10 cellular contexts compared by ENCODE assay signal in the genomic region with DNA sequence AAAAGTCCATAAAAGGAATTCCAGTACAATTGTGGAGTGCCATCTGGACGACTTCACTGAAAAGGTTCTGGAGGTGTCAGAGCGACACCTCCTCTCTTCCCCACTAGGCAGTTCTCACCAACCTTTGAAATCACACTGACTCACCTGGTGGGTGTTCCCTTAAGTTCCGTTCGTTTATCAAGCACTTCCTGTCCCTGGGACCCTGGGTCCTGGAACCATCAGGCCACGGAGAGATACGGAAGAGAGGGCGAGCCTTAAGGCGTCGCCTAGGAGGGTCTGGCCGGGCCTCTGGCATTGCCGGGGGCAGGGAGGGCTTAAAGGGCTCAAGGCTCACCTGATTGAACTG. TPM values are rescaled to one million over a fixed set of nuclear protein-coding genes. Genes with fewer than 3 reads are reported as not detected.
DNase-seq lines count a peak whose midpoint lies in the region; ATAC-seq and TF ChIP-seq lines count a peak whose summit lies in the region.
"Had no signal": no experiment of that assay in that cellular context is flagged by ENCODE, and none has a peak within 500 bp of the region (broad histone marks: within the 10 kb centered on the region; RNA-seq: fewer than 3 reads in every experiment).

No MANE protein-coding gene starts in this region.

- no peaks in the 10 kb centered on the region for H3K79me2 ChIP-seq in parathyroid adenoma

- intact Hi-C loops in Calu3 (cut with micrococcal nuclease; ENCODE audit: unreplicated experiment), result no loop called here
- intact Hi-C loops in activated naive CD4-positive, alpha-beta T cell treated with anti-CD3 and anti-CD28 coated beads for 36 hours (cut with micrococcal nuclease), result no loop called here

- no TSS peak for BruUV-seq in Calu3 (replicated peaks; lab: Mats Ljungman, UMichigan)

- peak overlapping the region; percentile 93 for H2AFZ ChIP-seq in parathyroid adenoma

- peaks cover 3% of the 10 kb centered on the region for H3K4me1 ChIP-seq in NT2/D1 (ENCODE audit: insufficient read depth, insufficient read length)
- H3K4me1 ChIP-seq in parathyroid adenoma, result no peaks in the 10 kb centered on the region
- H3K4me1 ChIP-seq: SJSA1 had no signal

- H3K4me3 ChIP-seq in NT2/D1 (ENCODE audit: insufficient read length, low read depth) (peak overlapping the region; percentile 78), foreskin fibroblast (ENCODE audit: low read depth in 1 of 2, low read length in 2 of 2) (peak overlapping the region; percentile 53 to 63), parathyroid adenoma (ENCODE audit: low read depth, low read length) (no peak overlapping the region)
- H3K4me3 ChIP-seq: SJSA1 had no signal

- H3K36me3 Mint-ChIP-seq in Calu3 (ENCODE audit: insufficient read depth, unreplicated experiment), result peaks cover 10% of the 10 kb centered on the region
- no peaks in the 10 kb centered on the region for H3K36me3 Mint-ChIP-seq in activated naive CD4-positive, alpha-beta T cell treated with anti-CD3 and anti-CD28 coated beads for 36 hours (ENCODE audit: low read depth)

- no peak for ATAC-seq in HG03280 (IDR thresholded peaks at IDR 0.05; ENCODE audit: unreplicated experiment)

- no peaks in the 10 kb centered on the region for H3K27me3 ChIP-seq in NT2/D1 (ENCODE audit: insufficient read depth, insufficient read length)
- no peaks in the 10 kb centered on the region for H3K27me3 ChIP-seq in parathyroid adenoma (ENCODE audit: control insufficient read depth, insufficient read depth, low read length)
- H3K27me3 ChIP-seq: SJSA1 had no signal

- H3K27ac ChIP-seq in parathyroid adenoma, result peak overlapping the region; percentile 40
- H3K27ac ChIP-seq: SJSA1 had no signal

- peaks cover 15% of the 10 kb centered on the region for H3K4me1 Mint-ChIP-seq in Calu3 (ENCODE audit: low read depth, unreplicated experiment)
- peaks cover 3% of the 10 kb centered on the region for H3K4me1 Mint-ChIP-seq in activated naive CD4-positive, alpha-beta T cell treated with anti-CD3 and anti-CD28 coated beads for 36 hours (ENCODE audit: low read depth)

- peak overlapping the region; percentile 72 for H3K27ac Mint-ChIP-seq in Calu3 (ENCODE audit: unreplicated experiment)
- H3K27ac Mint-ChIP-seq in activated naive CD4-positive, alpha-beta T cell treated with anti-CD3 and anti-CD28 coated beads for 36 hours, result no peak overlapping the region

- H3K27me3 Mint-ChIP-seq in Calu3 (ENCODE audit: unreplicated experiment), result no peaks in the 10 kb centered on the region
- H3K27me3 Mint-ChIP-seq in activated naive CD4-positive, alpha-beta T cell treated with anti-CD3 and anti-CD28 coated beads for 36 hours (ENCODE audit: low read depth), result peaks cover 16% of the 10 kb centered on the region

- DNase-seq in Calu3, result no peak
- peak; percentile 6 for DNase-seq in NT2/D1 (ENCODE audit: low read depth, low spot score)
- peak in 1 of 2 donors; percentile 2 for DNase-seq in foreskin fibroblast
- DNase-seq in HUDEP-2 (lab: John Stamatoyannopoulos, UW; ENCODE audit: unreplicated experiment in 76 of 76), result no peak
- DNase-seq in hepatic stellate cell (ENCODE audit: low spot score), result no peak
- no peak for DNase-seq in activated naive CD4-positive, alpha-beta T cell treated with anti-CD3 and anti-CD28 coated beads for 36 hours
- DNase-seq: activated effector memory CD4-positive, alpha-beta T cell treated with anti-CD3 and anti-CD28 coated beads, Interleukin-2, amount 50 U/mL, for 16 hours had no signal

- peak overlapping the region; percentile 70 for H3K4me3 Mint-ChIP-seq in Calu3 (ENCODE audit: low read depth, unreplicated experiment)
- H3K4me3 Mint-ChIP-seq in activated naive CD4-positive, alpha-beta T cell treated with anti-CD3 and anti-CD28 coated beads for 36 hours, result no peak overlapping the region

- no peak overlapping the region for H3K4me2 ChIP-seq in parathyroid adenoma (ENCODE audit: low read length)

- H3K9me3 ChIP-seq in NT2/D1 (ENCODE audit: insufficient read depth, low read length), result peaks cover 7% of the 10 kb centered on the region; the same call in 1 of the 2 replicates
- H3K9me3 ChIP-seq in parathyroid adenoma (ENCODE audit: control insufficient read depth, low read length), result no peaks in the 10 kb centered on the region
- H3K9me3 ChIP-seq: SJSA1 had no signal

- H3K9ac ChIP-seq in NT2/D1 (ENCODE audit: insufficient read length, low read depth) (peak overlapping the region; percentile 83), parathyroid adenoma (no peak overlapping the region)

- TF ChIP-seq CTCF in Calu3 (IDR thresholded peaks at IDR 0.05; ENCODE audit: unreplicated experiment) (no peak), foreskin fibroblast (IDR thresholded peaks at IDR 0.05; ENCODE audit: low read depth, low read length) (no peak), parathyroid adenoma (IDR thresholded peaks at IDR 0.05) (no peak)

- H3K36me3 ChIP-seq in NT2/D1 (ENCODE audit: insufficient read depth, insufficient read length, low read length) (no peaks in the 10 kb centered on the region), parathyroid adenoma (ENCODE audit: control insufficient read depth, insufficient read depth, low read length) (no peaks in the 10 kb centered on the region)
- H3K36me3 ChIP-seq: SJSA1 had no signal

- CTCF ChIA-PET in Calu3 (lab: Charles Lee), result no interaction called here
- CTCF ChIA-PET in activated naive CD4-positive, alpha-beta T cell treated with anti-CD3 and anti-CD28 coated beads for 36 hours (lab: Charles Lee), result no interaction called here

- no peaks in the 10 kb centered on the region for H3K9me3 Mint-ChIP-seq in Calu3 (ENCODE audit: low read depth, unreplicated experiment)
- H3K9me3 Mint-ChIP-seq in activated naive CD4-positive, alpha-beta T cell treated with anti-CD3 and anti-CD28 coated beads for 36 hours, result peaks cover 6% of the 10 kb centered on the region

RNA-seq across cellular contexts. Expression of gene SPAG17, which starts 0.3 kb away (rescaled TPM):
- 0.33 and 1.3 TPM in 2 replicates for total RNA-seq in Calu3 (2022)
- not detected for total RNA-seq in activated naive CD4-positive, alpha-beta T cell treated with anti-CD3 and anti-CD28 coated beads for 36 hours
- total RNA-seq: SJSA1 had no signal
